Comparison of ENCODE assay signal across 1 cellular context in genomic region chr19:36115453-36116343, GRCh38.
A peak's percentile ranks its signal among the peaks of the same experiment; 100 is the strongest.
TF ChIP-seq lines count a peak whose summit lies in the region.

Gene TBCB (plus strand): TSS chr19:36115468. CDS start chr19:36115561, 93 bp downstream.

TF ChIP-seq in GM12878, 131 proteins besides CTCF, POLR2A, EP300 and RAD21 (continued from another document and continues in another):
- TF ChIP-seq HSF1 (IDR thresholded peaks at IDR 0.05; ENCODE audit: low read depth, low read length) (no peak), SMARCA5 (IDR thresholded peaks at IDR 0.05) (0 out of 2 replicates have a peak, but pooled peaks have one; percentile 20), CREB1 (IDR thresholded peaks at IDR 0.05; ENCODE audit: low read depth) (peak; percentile 1), EED (IDR thresholded peaks at IDR 0.05; ENCODE audit: low read depth) (no peak), SP1 (IDR thresholded peaks at IDR 0.05; ENCODE audit: low read depth, low read length) (no peak), ATF7 (IDR thresholded peaks at IDR 0.05; ENCODE audit: low read depth) (no peak), RCOR1 (conservative IDR thresholded peaks at IDR 0.05; ENCODE audit: low read depth, low read length) (no peak), SMAD1 (IDR thresholded peaks at IDR 0.05; ENCODE audit: low read depth, partially characterized antibody) (no peak), ZSCAN29 (IDR thresholded peaks at IDR 0.05) (no peak), CHD4 (IDR thresholded peaks at IDR 0.05) (no peak), ETV6 (conservative IDR thresholded peaks at IDR 0.05 in 1 of 2, IDR thresholded peaks at IDR 0.05 in 1 of 2; ENCODE audit: borderline replicate concordance in 1 of 2, low read depth in 1 of 2) (no peak), ZNF622 (IDR thresholded peaks at IDR 0.05) (no peak), CBX3 (IDR thresholded peaks at IDR 0.05; ENCODE audit: borderline replicate concordance, low read depth) (no peak), IRF4 (IDR thresholded peaks at IDR 0.05; ENCODE audit: low read depth, low read length) (no peak), SREBF1 (IDR thresholded peaks at IDR 0.05; ENCODE audit: low read length) (no peak), ZBTB4 (CRISPR knock-in tag; IDR thresholded peaks at IDR 0.05) (no peak), SIX5 (IDR thresholded peaks at IDR 0.05; ENCODE audit: low read depth, low read length, severe bottlenecking) (no peak), YBX1 (IDR thresholded peaks at IDR 0.05) (no peak), SPI1 (IDR thresholded peaks at IDR 0.05; ENCODE audit: borderline replicate concordance, insufficient read depth, low read depth, low read length) (no peak), RUNX3 (IDR thresholded peaks at IDR 0.05; ENCODE audit: low read length) (no peak), E4F1 (IDR thresholded peaks at IDR 0.05; ENCODE audit: borderline replicate concordance, partially characterized antibody) (no peak), ZBED1 (IDR thresholded peaks at IDR 0.05; ENCODE audit: borderline replicate concordance) (no peak), RB1 (IDR thresholded peaks at IDR 0.05; ENCODE audit: borderline replicate concordance) (no peak), CHD1 (IDR thresholded peaks at IDR 0.05; ENCODE audit: low read depth, low read length) (no peak), IRF3 (IDR thresholded peaks at IDR 0.05) (no peak), BCL3 (IDR thresholded peaks at IDR 0.05; ENCODE audit: borderline replicate concordance, insufficient read depth, low read depth, low read length, poor library complexity, severe bottlenecking) (no peak), MYC (IDR thresholded peaks at IDR 0.05; ENCODE audit: insufficient read depth, insufficient read length, insufficient replicate concordance, low read length, severe bottlenecking) (no peak), BACH1 (IDR thresholded peaks at IDR 0.05; ENCODE audit: borderline replicate concordance) (peak; percentile 76; the same call in 1 of the 2 replicates), SKIL (IDR thresholded peaks at IDR 0.05; ENCODE audit: low read depth, poor library complexity, severe bottlenecking) (no peak), REST (IDR thresholded peaks at IDR 0.05; ENCODE audit: low read depth, low read length) (no peak), HDGF (IDR thresholded peaks at IDR 0.05) (no peak; the same call in 1 of the 2 replicates), SREBF2 (IDR thresholded peaks at IDR 0.05; ENCODE audit: low read length) (no peak), ZBTB33 (IDR thresholded peaks at IDR 0.05) (no peak), ZNF687 (IDR thresholded peaks at IDR 0.05) (no peak), MAX (IDR thresholded peaks at IDR 0.05; ENCODE audit: low read depth, low read length) (no peak), NR2C1 (IDR thresholded peaks at IDR 0.05) (no peak), ZZZ3 (IDR thresholded peaks at IDR 0.05; ENCODE audit: control insufficient read depth, insufficient read length, low read depth) (no peak)
